ENCODE assay signal across 17 cellular contexts in the genomic region with DNA sequence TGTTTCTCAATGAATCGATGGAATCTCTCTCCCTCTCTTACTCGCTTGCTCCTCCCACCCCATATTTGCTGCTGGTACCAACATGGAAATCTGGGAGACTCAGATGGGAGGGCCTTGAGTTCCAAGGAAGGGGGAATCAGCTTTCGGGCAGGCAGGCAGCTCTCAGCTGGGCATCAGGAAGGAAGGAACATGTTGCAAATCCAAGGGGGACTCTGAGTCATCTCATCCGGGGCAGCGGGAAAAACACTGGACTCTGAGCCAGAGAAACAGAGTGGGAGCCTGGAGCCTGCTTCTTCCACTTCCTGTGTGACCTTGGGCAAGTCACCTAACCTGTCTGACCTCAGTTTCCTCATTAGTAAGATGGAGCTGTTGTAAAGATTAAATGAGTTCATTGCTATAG.
DNase-seq lines count a peak whose midpoint lies in the region; ATAC-seq and TF ChIP-seq lines count a peak whose summit lies in the region.
"Had no signal": no experiment of that assay in that cellular context is flagged by ENCODE, and none has a peak within 500 bp of the region (broad histone marks: within the 10 kb centered on the region; RNA-seq: fewer than 3 reads in every experiment).

No MANE protein-coding gene starts in this region.

- no peak overlapping the region for H3K4me3 ChIP-seq in fibroblast of villous mesenchyme (ENCODE audit: low read depth, low read length)
- H3K4me3 ChIP-seq in skeletal muscle satellite cell (ENCODE audit: low read length): no peak overlapping the region
- H3K4me3 ChIP-seq: skin epidermis had no signal

- H3K4me2 ChIP-seq in skeletal muscle satellite cell (ENCODE audit: low read length): no peak overlapping the region
- H3K4me2 ChIP-seq: SK-N-SH had no signal

- DNase-seq in NCI-H2227 (lab: John Stamatoyannopoulos, UW; ENCODE audit: unreplicated experiment) (peak; percentile 28), NCI-H2227 treated with DMSO at 0.1 percent for 48 hours (lab: John Stamatoyannopoulos, UW) (no peak), amniotic epithelial cell (ENCODE audit: low read depth) (peak; percentile 15), fibroblast of villous mesenchyme (ENCODE audit: low read depth) (peak; percentile 3), CD1c-positive myeloid dendritic cell (ENCODE audit: extremely low spot score) (no peak), RPMI8226 (no peak)
- no peak for DNase-seq in stimulated activated naive CD8-positive, alpha-beta T cell treated with anti-CD3 and anti-CD28 coated beads, Interleukin-15, Interleukin-2, amounts not matched to agents 100 U/mL and 50 U/mL, for 24 hours
- DNase-seq: 8988T; activated CD4-positive, alpha-beta memory T cell treated with anti-CD3 and anti-CD28 coated beads, Interleukin-2, amount 10 ng/mL, durations not matched to agents 7 days and 5 days; activated effector memory CD4-positive, alpha-beta T cell treated with Interleukin-2 at 50 U/mL for 16 hours; left colon; naive thymus-derived CD4-positive, alpha-beta T cell; NCI-H2107; NK-92 treated with Interleukin-12 subunit alpha and Interleukin-12 subunit beta, amount 100 ng/mL, for 24 hours; SK-N-SH had no signal

- H3K36me3 ChIP-seq in skeletal muscle satellite cell (ENCODE audit: insufficient read depth, low read length): no peaks in the 10 kb centered on the region

- ATAC-seq in stimulated activated naive CD8-positive, alpha-beta T cell treated with anti-CD3 and anti-CD28 coated beads, Interleukin-15, Interleukin-2, amounts not matched to agents 100 U/mL and 50 U/mL, for 24 hours: no peak
- ATAC-seq: left colon; naive thymus-derived CD4-positive, alpha-beta T cell had no signal

- H3K4me1 ChIP-seq in skeletal muscle satellite cell (ENCODE audit: control insufficient read depth, insufficient read depth, low read length): peaks cover 6% of the 10 kb centered on the region

- TF ChIP-seq CTCF in fibroblast of villous mesenchyme (IDR thresholded peaks at IDR 0.05; ENCODE audit: insufficient read depth, low read depth, low read length): no peak

- no peaks in the 10 kb centered on the region for H3K9me3 ChIP-seq in skeletal muscle satellite cell (replicated peaks; ENCODE audit: low read length)

- H3K27me3 ChIP-seq in skeletal muscle satellite cell (ENCODE audit: control insufficient read depth, insufficient read depth, low read length): no peaks in the 10 kb centered on the region

- H3K9ac ChIP-seq in skeletal muscle satellite cell (ENCODE audit: low read depth, low read length): peak overlapping the region; percentile 12
- H3K9ac ChIP-seq: SK-N-SH had no signal

Comparison
In these comparisons a context has a peak if more than half of its experiments do, and no peak if none do; other contexts are left out.
1. DNase-seq: peak in NCI-H2227 (single experiment), amniotic epithelial cell (single experiment) and fibroblast of villous mesenchyme (single experiment); none in NCI-H2227 treated with DMSO at 0.1 percent for 48 hours (single experiment), CD1c-positive myeloid dendritic cell (single experiment), stimulated activated naive CD8-positive, alpha-beta T cell treated with anti-CD3 and anti-CD28 coated beads, Interleukin-15, Interleukin-2, amounts not matched to agents 100 U/mL and 50 U/mL, for 24 hours (single experiment) and RPMI8226 (single experiment).